16 cellular contexts compared by ENCODE assay signal in the genomic region with DNA sequence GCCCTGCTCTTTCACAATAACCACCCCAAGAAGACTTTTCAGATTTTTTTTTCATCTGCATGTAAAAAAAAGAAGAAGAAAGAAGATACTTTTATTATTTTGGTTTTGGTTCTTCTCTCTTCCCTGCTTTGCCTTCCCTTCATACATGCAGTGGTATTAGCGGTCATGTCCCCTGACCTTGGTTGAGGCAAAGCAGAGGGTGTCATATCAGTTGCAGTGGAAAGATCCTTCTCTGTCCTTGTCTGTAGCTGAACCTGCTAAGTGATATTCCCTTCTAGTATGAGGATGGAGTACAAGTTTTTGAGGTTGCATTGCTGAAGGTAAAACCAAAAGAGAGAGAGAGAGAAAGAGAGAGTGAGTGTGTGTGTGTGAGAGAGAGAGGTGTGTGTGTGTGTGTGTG.
"Had no signal": no experiment of that assay in that cellular context is flagged by ENCODE, and none has a peak within 500 bp of the region (broad histone marks: within the 10 kb centered on the region; RNA-seq: fewer than 3 reads in every experiment).

No MANE protein-coding gene starts in this region.

- H3K36me3 ChIP-seq: ascending aorta, breast epithelium, pancreas had no signal

- H3K27ac Mint-ChIP-seq: activated CD4-positive, alpha-beta memory T cell treated with anti-CD3 and anti-CD28 coated beads, Interleukin-2, amount 10 ng/mL, durations not matched to agents 7 days and 5 days; activated naive CD4-positive, alpha-beta T cell treated with anti-CD3 and anti-CD28 coated beads, Interleukin-2, amount 10 ng/mL, durations not matched to agents 7 days and 5 days; activated T-cell treated with anti-CD3 and anti-CD28 coated beads, Interleukin-2, amount 50 U/mL, for 24 hours had no signal

- H3K4me1 ChIP-seq: ascending aorta, breast epithelium, pancreas had no signal

- H3K4me1 Mint-ChIP-seq: activated CD4-positive, alpha-beta memory T cell treated with anti-CD3 and anti-CD28 coated beads, Interleukin-2, amount 10 ng/mL, durations not matched to agents 7 days and 5 days; activated naive CD4-positive, alpha-beta T cell treated with anti-CD3 and anti-CD28 coated beads, Interleukin-2, amount 10 ng/mL, durations not matched to agents 7 days and 5 days had no signal

- H3K4me3 Mint-ChIP-seq: activated CD4-positive, alpha-beta memory T cell treated with anti-CD3 and anti-CD28 coated beads, Interleukin-2, amount 10 ng/mL, durations not matched to agents 7 days and 5 days; activated naive CD4-positive, alpha-beta T cell treated with anti-CD3 and anti-CD28 coated beads, Interleukin-2, amount 10 ng/mL, durations not matched to agents 7 days and 5 days; activated T-cell treated with anti-CD3 and anti-CD28 coated beads, Interleukin-2, amount 50 U/mL, for 24 hours; effector memory CD8-positive, alpha-beta T cell had no signal

- DNase-seq: activated CD4-positive, alpha-beta memory T cell treated with anti-CD3 and anti-CD28 coated beads, Interleukin-2, amount 10 ng/mL, durations not matched to agents 7 days and 5 days; activated naive CD4-positive, alpha-beta T cell treated with anti-CD3 and anti-CD28 coated beads, Interleukin-2, amount 10 ng/mL, durations not matched to agents 7 days and 5 days; activated T-cell treated with anti-CD3 and anti-CD28 coated beads, Interleukin-2, amount 50 U/mL, for 24 hours; dermis blood vessel endothelial cell; effector memory CD8-positive, alpha-beta T cell; foreskin melanocyte; head of caudate nucleus; midbrain; pancreas; stimulated activated CD4-positive, alpha-beta T cell treated with anti-CD3 and anti-CD28 coated beads, Interleukin-12 subunit alpha, Interleukin-12 subunit beta, amount 100 ng/mL, for 4 hours; stimulated activated CD4-positive, alpha-beta T cell treated with anti-CD3 and anti-CD28 coated beads, Interleukin-2, amount 100 ng/mL, for 24 hours; T1000 had no signal

- H3K27me3 ChIP-seq: ascending aorta, breast epithelium, pancreas had no signal

- H3K9me3 ChIP-seq: ascending aorta, breast epithelium, pancreas had no signal

- H3K27ac ChIP-seq: ascending aorta, breast epithelium, epithelial cell of prostate, pancreas had no signal

- H3K4me3 ChIP-seq: ascending aorta, breast epithelium, lung, pancreas had no signal

- H3K9me3 Mint-ChIP-seq: activated CD4-positive, alpha-beta memory T cell treated with anti-CD3 and anti-CD28 coated beads, Interleukin-2, amount 10 ng/mL, durations not matched to agents 7 days and 5 days; activated naive CD4-positive, alpha-beta T cell treated with anti-CD3 and anti-CD28 coated beads, Interleukin-2, amount 10 ng/mL, durations not matched to agents 7 days and 5 days; effector memory CD8-positive, alpha-beta T cell had no signal

- ATAC-seq: effector memory CD8-positive, alpha-beta T cell; pancreas had no signal

- H3K27me3 Mint-ChIP-seq: activated CD4-positive, alpha-beta memory T cell treated with anti-CD3 and anti-CD28 coated beads, Interleukin-2, amount 10 ng/mL, durations not matched to agents 7 days and 5 days; activated naive CD4-positive, alpha-beta T cell treated with anti-CD3 and anti-CD28 coated beads, Interleukin-2, amount 10 ng/mL, durations not matched to agents 7 days and 5 days; activated T-cell treated with anti-CD3 and anti-CD28 coated beads, Interleukin-2, amount 50 U/mL, for 24 hours; effector memory CD8-positive, alpha-beta T cell had no signal
